In the genomic region with DNA sequence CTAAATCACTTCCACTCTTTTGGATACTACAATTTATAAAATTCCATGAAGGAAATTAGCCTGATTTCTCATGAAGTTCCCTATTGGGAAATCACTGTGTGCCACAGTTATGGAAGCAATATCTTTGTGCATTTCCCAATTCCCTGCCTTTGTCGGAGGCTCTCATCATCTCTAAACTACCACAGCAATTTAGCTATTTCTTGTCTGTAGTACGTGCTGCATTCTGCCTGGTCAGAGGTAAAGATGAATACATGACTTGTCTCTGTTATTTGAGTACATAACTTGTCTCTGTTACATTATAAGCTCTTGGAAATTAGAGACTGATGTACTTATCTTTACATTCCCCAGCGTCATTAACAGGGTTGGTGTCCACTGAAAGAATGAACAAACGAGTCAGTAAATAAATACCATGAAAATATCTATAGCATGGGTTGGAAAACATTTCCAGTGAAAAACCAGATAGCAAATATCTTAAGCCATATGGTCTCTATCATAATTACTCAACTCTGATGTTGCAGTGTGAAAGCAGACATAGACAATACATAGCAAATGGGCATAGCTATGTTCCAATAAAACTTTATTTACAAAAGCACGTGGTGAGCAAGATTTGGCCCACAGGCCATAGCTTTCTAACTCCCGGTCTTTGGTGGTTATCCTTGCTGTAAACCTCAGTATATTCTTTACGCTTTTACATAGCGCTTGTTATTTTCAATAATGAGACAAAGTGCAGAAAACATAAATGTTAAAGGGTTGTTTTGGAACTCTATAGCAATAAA, we compare ENCODE assay signal across 23 cellular contexts.
DNase-seq lines count a peak whose midpoint lies in the region; ATAC-seq, FAIRE-seq and TF ChIP-seq lines count a peak whose summit lies in the region.
"Had no signal": no experiment of that assay in that cellular context is flagged by ENCODE, and none has a peak within 500 bp of the region (broad histone marks: within the 10 kb centered on the region; RNA-seq: fewer than 3 reads in every experiment).

No MANE protein-coding gene starts in this region.

- no peaks in the 10 kb centered on the region for H3K79me2 ChIP-seq in astrocyte (ENCODE audit: insufficient read depth, low read length)

- H3K27ac Mint-ChIP-seq in astrocyte (ENCODE audit: unreplicated experiment) (no peak overlapping the region), memory B cell (peak overlapping the region; percentile 63)
- no peak overlapping the region for H3K27ac Mint-ChIP-seq in activated CD4-positive, alpha-beta T cell treated with anti-CD3 and anti-CD28 coated beads for 36 hours

- H3K4me1 ChIP-seq in astrocyte (ENCODE audit: insufficient read depth, low read length) (peaks cover 16% of the 10 kb centered on the region), thyroid gland (peaks cover 38 to 44% of the 10 kb centered on the region in 2 donors), adrenal gland (replicated peaks in 1 of 2) (peaks cover 0 to 12% of the 10 kb centered on the region in 2 donors)

- H3K9me3 ChIP-seq in astrocyte (ENCODE audit: insufficient read depth, low read depth, low read length) (no peaks in the 10 kb centered on the region), thyroid gland (no peaks in the 10 kb centered on the region), adrenal gland (replicated peaks in 1 of 3) (no peaks in the 10 kb centered on the region)
- H3K9me3 ChIP-seq: gastrocnemius medialis, lower lobe of right lung, neutrophil had no signal

- H4K20me1 ChIP-seq in astrocyte (ENCODE audit: insufficient read depth, low read length) = no peaks in the 10 kb centered on the region

- H3K4me3 ChIP-seq in astrocyte (ENCODE audit: insufficient read depth, low read depth, low read length) (no peak overlapping the region), thyroid gland (replicated peaks in 1 of 3) (no peak overlapping the region), adrenal gland (no peak overlapping the region)
- H3K4me3 ChIP-seq: gastrocnemius medialis, lower lobe of right lung, SK-N-MC, skin epidermis had no signal

- no peak for TF ChIP-seq CTCF in astrocyte (IDR thresholded peaks at IDR 0.05; ENCODE audit: insufficient read depth, low read depth, low read length)
- no peak for TF ChIP-seq CTCF in thyroid gland (IDR thresholded peaks at IDR 0.05)
- no peak for TF ChIP-seq CTCF in adrenal gland (IDR thresholded peaks at IDR 0.05)

- 78 to 86% methylated on average over 8 of the region's 8 CpGs for WGBS in thyroid gland, 2 donors
- WGBS in adrenal gland, 4 donors = 71 to 82% (median 79%) methylated on average over 8 of the region's 8 CpGs

- peak; percentile 23 for FAIRE-seq in GM19239 (lab: Jason Lieb, UNC)
- peak; percentile 47 for FAIRE-seq in astrocyte (lab: Jason Lieb, UNC)

- no peaks in the 10 kb centered on the region for H3K36me3 ChIP-seq in astrocyte (ENCODE audit: insufficient read depth, low read length)
- no peaks in the 10 kb centered on the region for H3K36me3 ChIP-seq in thyroid gland
- H3K36me3 ChIP-seq in adrenal gland (replicated peaks in 1 of 2) = no peaks in the 10 kb centered on the region
- H3K36me3 ChIP-seq: gastrocnemius medialis, lower lobe of right lung, neutrophil had no signal

- no peak overlapping the region for H2AFZ ChIP-seq in astrocyte (ENCODE audit: low read depth, low read length)

- H3K4me2 ChIP-seq in astrocyte (ENCODE audit: low read length) = no peak overlapping the region

- H3K27me3 Mint-ChIP-seq in astrocyte (ENCODE audit: low read depth, unreplicated experiment) (no peaks in the 10 kb centered on the region), memory B cell (no peaks in the 10 kb centered on the region)
- no peaks in the 10 kb centered on the region for H3K27me3 Mint-ChIP-seq in activated CD4-positive, alpha-beta T cell treated with anti-CD3 and anti-CD28 coated beads for 36 hours
- H3K27me3 Mint-ChIP-seq: activated naive CD4-positive, alpha-beta T cell treated with anti-CD3 and anti-CD28 coated beads, Interleukin-2, amount 10 ng/mL, durations not matched to agents 7 days and 5 days; CD4-positive, CD25-positive, alpha-beta regulatory T cell had no signal

- no peak overlapping the region for H3K4me3 Mint-ChIP-seq in astrocyte (ENCODE audit: unreplicated experiment)
- no peak overlapping the region for H3K4me3 Mint-ChIP-seq in memory B cell
- H3K4me3 Mint-ChIP-seq in activated CD4-positive, alpha-beta T cell treated with anti-CD3 and anti-CD28 coated beads for 36 hours = no peak overlapping the region
- H3K4me3 Mint-ChIP-seq: activated naive CD4-positive, alpha-beta T cell treated with anti-CD3 and anti-CD28 coated beads, Interleukin-2, amount 10 ng/mL, durations not matched to agents 7 days and 5 days; CD4-positive, CD25-positive, alpha-beta regulatory T cell had no signal

- intact Hi-C loops in thyroid gland (cut with DNase I) = no loop called here
- intact Hi-C loops in adrenal gland (cut with DNase I) = loop anchor here in 1 of 2 donors (10.0 kb wide), 1 partner anchor 64 kb away; no protein-coding TSS in a partner anchor
- intact Hi-C loops in activated CD4-positive, alpha-beta T cell treated with anti-CD3 and anti-CD28 coated beads for 36 hours (cut with DNase I, micrococcal nuclease) = no loop called here

- H3K9me3 Mint-ChIP-seq in astrocyte (ENCODE audit: unreplicated experiment) (no peaks in the 10 kb centered on the region), memory B cell (no peaks in the 10 kb centered on the region)
- H3K9me3 Mint-ChIP-seq in activated CD4-positive, alpha-beta T cell treated with anti-CD3 and anti-CD28 coated beads for 36 hours (ENCODE audit: low read depth) = peaks cover 15% of the 10 kb centered on the region

- CTCF ChIA-PET in activated CD4-positive, alpha-beta T cell treated with anti-CD3 and anti-CD28 coated beads for 36 hours (lab: Charles Lee) = interaction anchor here (0.7 to 1.0 kb wide), 2 partner anchors 12 to 26 kb away, joined by 3 read pairs; no protein-coding TSS in a partner anchor

- H3K27me3 ChIP-seq in astrocyte (ENCODE audit: insufficient read depth, low read length) (no peaks in the 10 kb centered on the region), thyroid gland (no peaks in the 10 kb centered on the region), adrenal gland (no peaks in the 10 kb centered on the region)
- H3K27me3 ChIP-seq: gastrocnemius medialis, neutrophil had no signal

- H3K4me1 Mint-ChIP-seq in astrocyte (ENCODE audit: low read depth, unreplicated experiment) (peaks cover 17% of the 10 kb centered on the region), memory B cell (peaks cover 35% of the 10 kb centered on the region)
- H3K4me1 Mint-ChIP-seq in activated CD4-positive, alpha-beta T cell treated with anti-CD3 and anti-CD28 coated beads for 36 hours = peaks cover 60% of the 10 kb centered on the region

- DNase-seq in GM19239 (ENCODE audit: insufficient read length, low spot score) (no peak), astrocyte (ENCODE audit: low read depth) (no peak), memory B cell (ENCODE audit: low spot score in 2 of 2) (no peak), thyroid gland (no peak), adrenal gland (no peak), retina (no peak)
- DNase-seq in activated CD4-positive, alpha-beta T cell treated with anti-CD3 and anti-CD28 coated beads for 36 hours = no peak
- DNase-seq: activated CD4-positive, alpha-beta T cell treated with anti-CD3 and anti-CD28 coated beads for 4 hours; activated CD8-positive, alpha-beta memory T cell treated with anti-CD3 and anti-CD28 coated beads for 24 hours; activated naive CD4-positive, alpha-beta T cell treated with anti-CD3 and anti-CD28 coated beads, Interleukin-2, amount 10 ng/mL, durations not matched to agents 7 days and 5 days; activated T-cell treated with anti-CD3 and anti-CD28 coated beads, Interleukin-2, amount 50 U/mL, for 1 hour; CD4-positive, CD25-positive, alpha-beta regulatory T cell; cerebellar nuclear complex; gastrocnemius medialis; lower lobe of right lung; NCI-H1105 treated with DMSO at 0.1 percent for 48 hours; NCI-H2029 treated with DMSO at 0.1 percent for 48 hours; NCI-H2227 treated with DMSO at 0.1 percent for 48 hours; NCI-H774; stimulated activated CD4-positive, alpha-beta T cell treated with anti-CD3 and anti-CD28 coated beads, Interleukin-1b, Interleukin-23, amount 100 ng/mL, for 48 hours had no signal

- H3K27ac ChIP-seq in astrocyte (ENCODE audit: low read depth, low read length) (no peak overlapping the region), thyroid gland (peak overlapping the region; percentile 91 to 94 (median 94)), adrenal gland (peak overlapping the region in 1 of 5 donors; percentile 47)
- H3K27ac ChIP-seq: lower lobe of right lung, neutrophil, SK-N-MC, skin epidermis had no signal

- TF ChIP-seq POLR2A in thyroid gland (IDR thresholded peaks at IDR 0.05) (no peak), adrenal gland (IDR thresholded peaks at IDR 0.05) (no peak)

- ATAC-seq in memory B cell (ENCODE audit: low read depth) = no peak
- no peak for ATAC-seq in activated CD4-positive, alpha-beta T cell treated with anti-CD3 and anti-CD28 coated beads for 36 hours
- ATAC-seq: gastrocnemius medialis, lower lobe of right lung had no signal

- H3K9ac ChIP-seq in astrocyte (ENCODE audit: low read length) = no peak overlapping the region

- H3K36me3 Mint-ChIP-seq in astrocyte (ENCODE audit: low read depth, unreplicated experiment) (no peaks in the 10 kb centered on the region), memory B cell (peaks cover 27% of the 10 kb centered on the region)
- H3K36me3 Mint-ChIP-seq in activated CD4-positive, alpha-beta T cell treated with anti-CD3 and anti-CD28 coated beads for 36 hours (ENCODE audit: low read depth) = peaks cover 68% of the 10 kb centered on the region

- POLR2A ChIA-PET in activated CD4-positive, alpha-beta T cell treated with anti-CD3 and anti-CD28 coated beads for 36 hours (lab: Charles Lee) = no interaction called here
